8 cellular contexts compared by ENCODE assay signal in genomic region chr2:238220892-238221521, GRCh38. TPM values are rescaled to one million over a fixed set of nuclear protein-coding genes. Genes with fewer than 3 reads are reported as not detected.
DNase-seq lines count a peak whose midpoint lies in the region; ATAC-seq, FAIRE-seq and TF ChIP-seq lines count a peak whose summit lies in the region.

No MANE protein-coding gene starts in this region.

- no peak overlapping the region for H3K27ac ChIP-seq in fibroblast of lung (ENCODE audit: insufficient read depth, low read length)
- H3K27ac ChIP-seq in rectal smooth muscle tissue (ENCODE audit: low read depth, low read length): peak overlapping the region; percentile 77

- H3K79me2 ChIP-seq in fibroblast of lung (ENCODE audit: control insufficient read depth, insufficient read depth, low read length): no peaks in the 10 kb centered on the region

- H3K4me3 ChIP-seq in fibroblast of lung (replicated peaks in 1 of 4; ENCODE audit: control extremely low read depth in 1 of 4, insufficient read depth in 1 of 4, low read depth in 3 of 4, low read length in 4 of 4): no peak overlapping the region
- no peak overlapping the region for H3K4me3 ChIP-seq in rectal smooth muscle tissue (ENCODE audit: low read length)

- H3K27me3 ChIP-seq in fibroblast of lung (ENCODE audit: control insufficient read depth, insufficient read depth, low read length) (no peaks in the 10 kb centered on the region), rectal smooth muscle tissue (ENCODE audit: control insufficient read depth, insufficient read depth, low read length) (no peaks in the 10 kb centered on the region)

- no peak for TF ChIP-seq POLR2A in GM12891 (IDR thresholded peaks at IDR 0.05; ENCODE audit: low read depth, low read length)

- no peak overlapping the region for H3K9ac ChIP-seq in fibroblast of lung (ENCODE audit: insufficient read depth, low read length)
- no peak overlapping the region for H3K9ac ChIP-seq in rectal smooth muscle tissue (ENCODE audit: low read length)

- H3K4me1 ChIP-seq in fibroblast of lung (ENCODE audit: control insufficient read depth, extremely low read depth, insufficient read depth, low read length) (no peaks in the 10 kb centered on the region), rectal smooth muscle tissue (ENCODE audit: control insufficient read depth, insufficient read depth, low read length) (peaks cover 7% of the 10 kb centered on the region)

- H3K4me2 ChIP-seq in fibroblast of lung (ENCODE audit: extremely low read depth, insufficient read depth, low read length): no peak overlapping the region

- no peak for DNase-seq in GM12891 (ENCODE audit: insufficient read length, low spot score)
- peak; percentile 31 for DNase-seq in NCI-H524 treated with DMSO at 0.1 percent for 48 hours (lab: John Stamatoyannopoulos, UW)
- DNase-seq in fibroblast of lung (ENCODE audit: low read depth in 2 of 2): peak in 1 of 2 donors; percentile 30
- DNase-seq in iPS-NIHi7 (ENCODE audit: extremely low spot score): no peak
- DNase-seq in islet precursor cell: no peak
- DNase-seq in chondrocyte (ENCODE audit: low spot score): no peak

- H3K36me3 ChIP-seq in fibroblast of lung (ENCODE audit: control insufficient read depth, insufficient read depth, low read length) (no peaks in the 10 kb centered on the region), rectal smooth muscle tissue (ENCODE audit: control insufficient read depth, insufficient read depth, low read length) (no peaks in the 10 kb centered on the region)

- H3K36me3 Mint-ChIP-seq in chondrocyte (ENCODE audit: low read depth): no peaks in the 10 kb centered on the region

- no peak for TF ChIP-seq CTCF in fibroblast of lung (conservative IDR thresholded peaks at IDR 0.05 in 1 of 2, IDR thresholded peaks at IDR 0.05 in 1 of 2; ENCODE audit: low read depth in 1 of 2, low read length in 2 of 2)
- no peak for TF ChIP-seq CTCF in chondrocyte (IDR thresholded peaks at IDR 0.05)

- FAIRE-seq in GM12891 (lab: Jason Lieb, UNC): peak; percentile 20

- ATAC-seq in HG03460 (IDR thresholded peaks at IDR 0.05; ENCODE audit: unreplicated experiment): no peak

- peaks cover 3% of the 10 kb centered on the region for H3K4me1 Mint-ChIP-seq in chondrocyte (ENCODE audit: low read depth)

- no peaks in the 10 kb centered on the region for H3K27me3 Mint-ChIP-seq in chondrocyte (ENCODE audit: low read depth)

- H2AFZ ChIP-seq in fibroblast of lung (ENCODE audit: low read length): peak overlapping the region; percentile 26

- no peak overlapping the region for H3K4me3 Mint-ChIP-seq in chondrocyte (ENCODE audit: unreplicated experiment)

- no peaks in the 10 kb centered on the region for H4K20me1 ChIP-seq in fibroblast of lung (ENCODE audit: control insufficient read depth, extremely low read depth, insufficient read depth, low read length)

- H3K9me3 ChIP-seq in fibroblast of lung (ENCODE audit: control insufficient read depth, insufficient read depth, low read depth, low read length): no peaks in the 10 kb centered on the region

- H3K27ac Mint-ChIP-seq in chondrocyte (ENCODE audit: unreplicated experiment): no peak overlapping the region

- H3K9me3 Mint-ChIP-seq in chondrocyte (ENCODE audit: low read depth): no peaks in the 10 kb centered on the region

TF ChIP-seq in GM12891, 5 proteins besides CTCF, POLR2A, EP300 and RAD21:
- TF ChIP-seq SPI1 (IDR thresholded peaks at IDR 0.05; ENCODE audit: low read depth, low read length): peak; percentile 57; the same call in 1 of the 2 replicates
- no peak for TF ChIP-seq TAF1 (IDR thresholded peaks at IDR 0.05; ENCODE audit: low read depth, low read length)

RNA-seq across cellular contexts. Expression of gene ILKAP, which starts 17.5 kb away (rescaled TPM):
- polyA plus RNA-seq in GM12891 (2012; ENCODE audit: low read depth, missing spikeins): 23.0 TPM
- total RNA-seq in fibroblast of lung (24.9 and 27.9 TPM in 2 replicates), chondrocyte (24.9 to 36.7 TPM (median 29.7 TPM) in 3 replicates)
- 31.3 and 34.6 TPM in 2 replicates for polyA plus RNA-seq in fibroblast of lung
- polyA plus RNA-seq in fibroblast of lung (2012): 22.2 and 32.0 TPM in 2 replicates
- 2.5 and 15.7 TPM in 2 replicates for polyA minus RNA-seq in fibroblast of lung (ENCODE audit: low replicate concordance)

RNA-seq across cellular contexts. Expression of gene HES6, which starts 18.8 kb away (rescaled TPM):
- 0.56 TPM for polyA plus RNA-seq in GM12891 (2012; ENCODE audit: low read depth, missing spikeins)
- total RNA-seq in fibroblast of lung (3.6 and 4.1 TPM in 2 replicates), chondrocyte (16.2 to 33.3 TPM (median 16.5 TPM) in 3 replicates)
- 0.82 and 0.91 TPM in 2 replicates for polyA plus RNA-seq in fibroblast of lung
- polyA plus RNA-seq in fibroblast of lung (2012): 1.9 TPM in 2 replicates
- polyA minus RNA-seq in fibroblast of lung (ENCODE audit: low replicate concordance): 0.63 TPM in 1 of 2 replicates, not detected in the other
